1 cellular context compared by ENCODE assay signal in the genomic region with DNA sequence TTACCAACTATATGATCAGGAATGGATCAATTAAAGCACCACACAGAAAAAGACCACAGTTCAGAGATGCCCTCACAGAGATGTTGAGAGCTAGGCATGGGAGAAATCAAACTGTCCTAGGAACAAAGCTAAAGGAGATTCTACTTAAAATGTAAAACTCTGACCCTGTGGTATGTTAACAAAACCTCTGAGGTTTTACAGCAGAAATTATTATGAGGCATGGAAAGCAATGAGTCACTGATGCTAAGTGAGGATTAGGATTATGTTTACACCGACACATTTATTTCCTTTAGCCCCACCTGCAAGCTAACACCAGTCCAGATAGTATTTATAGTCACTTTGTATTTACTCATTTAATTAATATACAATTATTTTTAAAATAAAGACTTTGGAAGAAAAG.
TF ChIP-seq lines count a peak whose summit lies in the region.

No MANE protein-coding gene starts in this region.

TF ChIP-seq in WTC11, 78 proteins besides CTCF, POLR2A, EP300 and RAD21 (continued from another document):
- TF ChIP-seq, protein P1, sequence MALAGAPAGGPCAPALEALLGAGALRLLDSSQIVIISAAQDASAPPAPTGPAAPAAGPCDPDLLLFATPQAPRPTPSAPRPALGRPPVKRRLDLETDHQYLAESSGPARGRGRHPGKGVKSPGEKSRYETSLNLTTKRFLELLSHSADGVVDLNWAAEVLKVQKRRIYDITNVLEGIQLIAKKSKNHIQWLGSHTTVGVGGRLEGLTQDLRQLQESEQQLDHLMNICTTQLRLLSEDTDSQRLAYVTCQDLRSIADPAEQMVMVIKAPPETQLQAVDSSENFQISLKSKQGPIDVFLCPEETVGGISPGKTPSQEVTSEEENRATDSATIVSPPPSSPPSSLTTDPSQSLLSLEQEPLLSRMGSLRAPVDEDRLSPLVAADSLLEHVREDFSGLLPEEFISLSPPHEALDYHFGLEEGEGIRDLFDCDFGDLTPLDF (CRISPR knock-in tag; IDR thresholded peaks at IDR 0.05) = no peak
- no peak for TF ChIP-seq SOX15 (CRISPR knock-in tag; IDR thresholded peaks at IDR 0.05)
